In the genomic region with DNA sequence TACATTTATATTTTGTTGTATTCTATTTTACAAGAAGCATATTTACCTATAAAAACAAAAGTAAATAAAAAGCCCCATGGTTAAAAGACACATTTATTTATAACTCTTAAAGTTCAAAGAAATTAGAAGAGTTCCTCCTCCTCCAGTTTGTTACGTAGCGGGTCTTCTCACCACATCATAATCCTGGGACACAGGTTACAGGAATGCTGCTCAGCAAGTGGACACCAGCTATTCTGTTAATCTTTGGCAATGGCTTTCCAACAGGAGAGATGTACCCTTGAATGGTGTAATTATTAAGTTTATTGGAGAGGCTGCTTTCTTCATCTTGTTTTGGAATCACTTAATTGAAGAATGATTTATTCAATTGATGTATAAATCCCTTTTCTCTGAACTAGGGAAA, we compare ENCODE assay signal across 8 cellular contexts. TPM values are rescaled to one million over a fixed set of nuclear protein-coding genes. Genes with fewer than 3 reads are reported as not detected.
"Had no signal": no experiment of that assay in that cellular context is flagged by ENCODE, and none has a peak within 500 bp of the region (broad histone marks: within the 10 kb centered on the region; RNA-seq: fewer than 3 reads in every experiment).

No MANE protein-coding gene starts in this region.

- H3K4me3 ChIP-seq: GM23248, HAP-1, K562 had no signal

- H3K9ac ChIP-seq: GM23248 had no signal

- H3K9me3 ChIP-seq: HAP-1 had no signal

- DNase-seq: GM23248, GOT3, H7, HFFc6, IMR-90 had no signal

- H3K36me3 ChIP-seq: HAP-1 had no signal

- ATAC-seq: HCT116, K562 had no signal

- H2AFZ ChIP-seq: GM23248 had no signal

- H3K27ac ChIP-seq: GM23248 had no signal

RNA-seq across cellular contexts. Expression of gene CAT, which starts 19.6 kb away (rescaled TPM):
- total RNA-seq: H7 had no signal
